Comparison of ENCODE assay signal across 8 cellular contexts in genomic region chrX:48911407-48912182, GRCh38. TPM values are rescaled to one million over a fixed set of nuclear protein-coding genes. Genes with fewer than 3 reads are reported as not detected.
DNase-seq lines count a peak whose midpoint lies in the region; ATAC-seq and TF ChIP-seq lines count a peak whose summit lies in the region.

TSS of gene SLC35A2 (minus strand) at chrX:48911646. CDS start at chrX:48911636, 10 bp downstream.

- no peaks in the 10 kb centered on the region for H3K9me3 ChIP-seq in AG04450 (ENCODE audit: control insufficient read depth, insufficient read depth, low read length)

- POLR2A ChIA-PET in AG04450 (lab: Yijun Ruan, JAX) = interaction anchor here (0.6 to 1.1 kb wide), 3 partner anchors 14 to 76 kb away, joined by 3 to 11 read pairs (median 4); partner anchors contain the start of genes PQBP1 and TIMM17B

- peak; percentile 65 for ATAC-seq in GM19023 (IDR thresholded peaks at IDR 0.05; ENCODE audit: unreplicated experiment)
- peak; percentile 72 for ATAC-seq in HG03354 (IDR thresholded peaks at IDR 0.05; ENCODE audit: poor library complexity, severe bottlenecking, unreplicated experiment)

- CTCF ChIA-PET in AG04450 (lab: Charles Lee) = interaction anchor here (1.1 to 1.7 kb wide), 2 partner anchors 20 to 263 kb away, joined by 5 to 7 read pairs; no protein-coding TSS in a partner anchor

- no peak for DNase-seq in AG04450 (ENCODE audit: low read depth, low spot score)
- DNase-seq in NCI-H524 (lab: John Stamatoyannopoulos, UW) = peak; percentile 72 to 78
- DNase-seq in activated CD4-positive, alpha-beta T cell treated with anti-CD3 and anti-CD28 coated beads for 24 hours (ENCODE audit: low read depth in 2 of 2) = peak; percentile 71 to 80
- DNase-seq in cerebellum (ENCODE audit: low spot score) = peak; percentile 86
- DNase-seq in kidney epithelial cell (ENCODE audit: low read depth) = peak; percentile 52
- DNase-seq in stimulated activated CD4-positive, alpha-beta T cell treated with anti-CD3 and anti-CD28 coated beads, Interleukin-15, amount 100 ng/mL, for 24 hours = peak; percentile 91

- TF ChIP-seq CTCF in AG04450 (IDR thresholded peaks at IDR 0.05; ENCODE audit: low read depth, low read length) (no peak), kidney epithelial cell (IDR thresholded peaks at IDR 0.05; ENCODE audit: insufficient read depth, low read length, poor library complexity, severe bottlenecking) (no peak)

- H3K4me3 ChIP-seq in AG04450 (ENCODE audit: low read depth, low read length) = peak within 1 kb of the TSS; percentile 83
- peak within 1 kb of the TSS; percentile 85 for H3K4me3 ChIP-seq in kidney epithelial cell (ENCODE audit: low read depth, low read length)

- H3K27ac ChIP-seq in AG04450 (ENCODE audit: low read depth, low read length) = peak within 1 kb of the TSS; percentile 75

- H3K36me3 ChIP-seq in kidney epithelial cell (ENCODE audit: control insufficient read depth, insufficient read depth, low read length) = no peaks in the 10 kb centered on the region

- H3K27me3 ChIP-seq in AG04450 (ENCODE audit: control insufficient read depth, insufficient read depth, low read length) (no peaks in the 10 kb centered on the region), kidney epithelial cell (ENCODE audit: control insufficient read depth, insufficient read depth, low read length) (no peaks in the 10 kb centered on the region)

RNA-seq across cellular contexts. Expression of gene SLC35A2, which starts in this region (rescaled TPM):
- 39.2 and 47.5 TPM in 2 replicates for polyA plus RNA-seq in AG04450 (2011; rRNA removed)
- 39.5 and 51.0 TPM in 2 replicates for polyA minus RNA-seq in AG04450 (2011; rRNA and poly(A)+ RNA removed)
- total RNA-seq in cerebellum = 6.3 TPM
- 34.3 and 40.9 TPM in 2 replicates for total RNA-seq in kidney epithelial cell
